ENCODE assay signal across 19 cellular contexts in genomic region chr5:66443462-66444130, GRCh38.
A peak's percentile ranks its signal among the peaks of the same experiment; 100 is the strongest.
DNase-seq lines count a peak whose midpoint lies in the region; ATAC-seq and TF ChIP-seq lines count a peak whose summit lies in the region.
"Had no signal": no experiment of that assay in that cellular context is flagged by ENCODE, and none has a peak within 500 bp of the region (broad histone marks: within the 10 kb centered on the region; RNA-seq: fewer than 3 reads in every experiment).

No MANE protein-coding gene starts in this region.

- H3K4me1 ChIP-seq in adrenal gland (replicated peaks in 1 of 2) (peaks cover 0 to 13% of the 10 kb centered on the region in 2 donors), fibroblast of lung (ENCODE audit: control insufficient read depth, extremely low read depth, insufficient read depth, low read length) (no peaks in the 10 kb centered on the region), left lung (peaks cover 0 to 6% of the 10 kb centered on the region in 2 donors), uterus (peaks cover 0 to 6% of the 10 kb centered on the region in 2 donors), prostate gland (replicated peaks) (no peaks in the 10 kb centered on the region)

- H3K27ac ChIP-seq in adrenal gland (peak overlapping the region in 2 of 5 donors; percentile 10), fibroblast of lung (ENCODE audit: insufficient read depth, low read length) (no peak overlapping the region), left lung (no peak overlapping the region), uterus (peak overlapping the region; percentile 42 to 57), prostate gland (no peak overlapping the region)

- no peaks in the 10 kb centered on the region for H3K36me3 ChIP-seq in adrenal gland (replicated peaks in 1 of 2)
- H3K36me3 ChIP-seq in fibroblast of lung (ENCODE audit: control insufficient read depth, insufficient read depth, low read length), result no peaks in the 10 kb centered on the region
- H3K36me3 ChIP-seq in left lung, result no peaks in the 10 kb centered on the region
- H3K36me3 ChIP-seq in uterus, result no peaks in the 10 kb centered on the region
- no peaks in the 10 kb centered on the region for H3K36me3 ChIP-seq in prostate gland

- no peaks in the 10 kb centered on the region for H3K79me2 ChIP-seq in fibroblast of lung (ENCODE audit: control insufficient read depth, insufficient read depth, low read length)

- H3K4me2 ChIP-seq in fibroblast of lung (ENCODE audit: extremely low read depth, insufficient read depth, low read length), result no peak overlapping the region

- peak; percentile 37 for ATAC-seq in left lung
- ATAC-seq: HCT116 had no signal

- TF ChIP-seq CTCF in adrenal gland (IDR thresholded peaks at IDR 0.05), result no peak
- no peak for TF ChIP-seq CTCF in fibroblast of lung (conservative IDR thresholded peaks at IDR 0.05 in 1 of 2, IDR thresholded peaks at IDR 0.05 in 1 of 2; ENCODE audit: low read depth in 1 of 2, low read length in 2 of 2)
- no peak for TF ChIP-seq CTCF in left lung (IDR thresholded peaks at IDR 0.05)
- no peak for TF ChIP-seq CTCF in uterus (IDR thresholded peaks at IDR 0.05)
- no peak for TF ChIP-seq CTCF in prostate gland (IDR thresholded peaks at IDR 0.05)

- no peaks in the 10 kb centered on the region for H4K20me1 ChIP-seq in fibroblast of lung (ENCODE audit: control insufficient read depth, extremely low read depth, insufficient read depth, low read length)

- no peak overlapping the region for H2AFZ ChIP-seq in fibroblast of lung (ENCODE audit: low read length)

- H3K27me3 ChIP-seq in adrenal gland (no peaks in the 10 kb centered on the region), fibroblast of lung (ENCODE audit: control insufficient read depth, insufficient read depth, low read length) (no peaks in the 10 kb centered on the region), left lung (no peaks in the 10 kb centered on the region), uterus (no peaks in the 10 kb centered on the region), prostate gland (replicated peaks; ENCODE audit: insufficient read depth) (no peaks in the 10 kb centered on the region)

- no peak overlapping the region for H3K9ac ChIP-seq in fibroblast of lung (ENCODE audit: insufficient read depth, low read length)

- DNase-seq in adrenal gland (peak in 6 of 7 donors; percentile 20 to 73 (median 54)), fibroblast of lung (ENCODE audit: low read depth in 2 of 2) (peak; percentile 10 to 45), left lung (no peak), uterus (no peak), prostate gland (ENCODE audit: low spot score) (no peak), NCI-H524 treated with DMSO at 0.1 percent for 48 hours (lab: John Stamatoyannopoulos, UW) (no peak), SK-N-DZ (ENCODE audit: low spot score) (no peak)
- DNase-seq: Calu3, DMS79 treated with DMSO at 0.1 percent for 48 hours, GF-D8, NCI-H1048, NCI-H1417 treated with DMSO at 0.1 percent for 48 hours, NCI-H187, NCI-H2081 treated with DMSO at 0.1 percent for 48 hours, NCI-H2171, NCI-H345, NCI-H524, NCI-H774 had no signal

- TF ChIP-seq POLR2A in adrenal gland (IDR thresholded peaks at IDR 0.05) (no peak), uterus (IDR thresholded peaks at IDR 0.05) (no peak), prostate gland (IDR thresholded peaks at IDR 0.05) (no peak)

- WGBS in adrenal gland, 4 donors, result 56 to 65% (median 59%) methylated on average over 4 of the region's 4 CpGs
- WGBS in prostate gland, result 91% methylated on average over 4 of the region's 4 CpGs

- intact Hi-C loops in adrenal gland (cut with DNase I), result no loop called here
- intact Hi-C loops in left lung (cut with DNase I), result no loop called here
- intact Hi-C loops in uterus (cut with DNase I; ENCODE audit: low total_unique reads), result no loop called here
- intact Hi-C loops in prostate gland (cut with DNase I), result no loop called here

- no peaks in the 10 kb centered on the region for H3K9me3 ChIP-seq in adrenal gland (replicated peaks in 1 of 3)
- no peaks in the 10 kb centered on the region for H3K9me3 ChIP-seq in fibroblast of lung (ENCODE audit: control insufficient read depth, insufficient read depth, low read depth, low read length)
- peaks cover 0 to 6% of the 10 kb centered on the region in 2 donors for H3K9me3 ChIP-seq in left lung
- H3K9me3 ChIP-seq in uterus, result no peaks in the 10 kb centered on the region
- H3K9me3 ChIP-seq in prostate gland, result no peaks in the 10 kb centered on the region

- H3K4me3 ChIP-seq in adrenal gland (no peak overlapping the region), fibroblast of lung (replicated peaks in 1 of 4; ENCODE audit: control extremely low read depth in 1 of 4, insufficient read depth in 1 of 4, low read depth in 3 of 4, low read length in 4 of 4) (no peak overlapping the region), left lung (no peak overlapping the region), uterus (no peak overlapping the region), prostate gland (no peak overlapping the region)

Comparison
In these comparisons a context has a peak if more than half of its experiments do, and no peak if none do; other contexts are left out.
1. DNase-seq: peak in adrenal gland (6 of 7) and fibroblast of lung (2 of 2); none in left lung (0 of 2), uterus (0 of 2), prostate gland (single experiment), NCI-H524 treated with DMSO at 0.1 percent for 48 hours (single experiment) and SK-N-DZ (single experiment).
2. H3K27ac ChIP-seq: peak in uterus (2 of 2); none in fibroblast of lung (single experiment), left lung (0 of 2) and prostate gland (0 of 2).